ENCODE assay signal across 1 cellular context in genomic region chr7:99733448-99733847, GRCh38.
TF ChIP-seq lines count a peak whose summit lies in the region.

No MANE protein-coding gene starts in this region.

TF ChIP-seq in K562, 482 proteins besides CTCF, POLR2A, EP300 and RAD21:
- no peak for TF ChIP-seq ZNF274 (IDR thresholded peaks at IDR 0.05; ENCODE audit: borderline replicate concordance, low read depth, low read length)
- TF ChIP-seq CHCHD3 (CRISPR knock-in tag; IDR thresholded peaks at IDR 0.05) = no peak
- peak; percentile 91 for TF ChIP-seq ESRRA (IDR thresholded peaks at IDR 0.05; ENCODE audit: borderline replicate concordance, low read depth)
- no peak for TF ChIP-seq ZNF398 (CRISPR knock-in tag; IDR thresholded peaks at IDR 0.05)
- 0 out of 2 replicates have a peak, but pooled peaks have one; percentile 17 for TF ChIP-seq SMC3 (conservative IDR thresholded peaks at IDR 0.05; ENCODE audit: insufficient read depth, low read depth, low read length)
- no peak for TF ChIP-seq RBM22 (IDR thresholded peaks at IDR 0.05; ENCODE audit: low read depth, low read length, poor library complexity, severe bottlenecking)
- TF ChIP-seq E2F1 (CRISPR knock-in tag; IDR thresholded peaks at IDR 0.05) = no peak
